ENCODE assay signal across 24 cellular contexts in genomic region chr7:90775383-90775965, GRCh38.
"Had no signal": no experiment of that assay in that cellular context is flagged by ENCODE, and none has a peak within 500 bp of the region (broad histone marks: within the 10 kb centered on the region; RNA-seq: fewer than 3 reads in every experiment).

No MANE protein-coding gene starts in this region.

- H3K4me3 Mint-ChIP-seq: activated CD4-positive, alpha-beta T cell treated with anti-CD3 and anti-CD28 coated beads, Interleukin-2, amount 10 ng/mL, durations not matched to agents 24 days and 14 days; activated CD8-positive, alpha-beta memory T cell treated with anti-CD3 and anti-CD28 coated beads, Interleukin-2, amount 10 ng/mL, durations not matched to agents 7 days and 5 days; activated naive CD4-positive, alpha-beta T cell treated with anti-CD3 and anti-CD28 coated beads, Interleukin-2, amount 10 ng/mL, durations not matched to agents 7 days and 5 days; activated naive CD8-positive, alpha-beta T cell treated with anti-CD3 and anti-CD28 coated beads, Interleukin-2, amount 10 ng/mL, durations not matched to agents 7 days and 5 days; activated T-cell treated with anti-CD3 and anti-CD28 coated beads, Interleukin-2, amount 50 U/mL, for 72 hours; T-helper 17 cell; WTC11 had no signal

- H3K4me1 Mint-ChIP-seq: activated CD4-positive, alpha-beta T cell treated with anti-CD3 and anti-CD28 coated beads, Interleukin-2, amount 10 ng/mL, durations not matched to agents 24 days and 14 days; activated CD8-positive, alpha-beta memory T cell treated with anti-CD3 and anti-CD28 coated beads, Interleukin-2, amount 10 ng/mL, durations not matched to agents 7 days and 5 days; activated naive CD4-positive, alpha-beta T cell treated with anti-CD3 and anti-CD28 coated beads, Interleukin-2, amount 10 ng/mL, durations not matched to agents 7 days and 5 days; activated naive CD8-positive, alpha-beta T cell treated with anti-CD3 and anti-CD28 coated beads, Interleukin-2, amount 10 ng/mL, durations not matched to agents 7 days and 5 days; T-helper 17 cell; WTC11 had no signal

- H3K9me3 Mint-ChIP-seq: activated T-helper 2 cell treated with anti-CD3 and anti-CD28 coated beads, Interferon-gamma antibody, Interleukin-2, Interleukin-4, amounts not matched to agents 10 μg/mL and 5 μg/mL and 100 μg/mL, durations not matched to agents 14 hours and 24 hours and 36 hours had no signal

- H3K27me3 Mint-ChIP-seq: activated CD4-positive, alpha-beta T cell treated with anti-CD3 and anti-CD28 coated beads, Interleukin-2, amount 10 ng/mL, durations not matched to agents 24 days and 14 days; activated CD8-positive, alpha-beta memory T cell treated with anti-CD3 and anti-CD28 coated beads, Interleukin-2, amount 10 ng/mL, durations not matched to agents 7 days and 5 days; activated naive CD4-positive, alpha-beta T cell treated with anti-CD3 and anti-CD28 coated beads, Interleukin-2, amount 10 ng/mL, durations not matched to agents 7 days and 5 days; activated naive CD8-positive, alpha-beta T cell treated with anti-CD3 and anti-CD28 coated beads, Interleukin-2, amount 10 ng/mL, durations not matched to agents 7 days and 5 days; T-helper 17 cell had no signal

- H3K27me3 ChIP-seq: adrenal gland, MG63, SJSA1 had no signal

- H3K36me3 ChIP-seq: adrenal gland, MG63, SJSA1 had no signal

- H3K36me3 Mint-ChIP-seq: activated CD8-positive, alpha-beta memory T cell treated with anti-CD3 and anti-CD28 coated beads, Interleukin-2, amount 10 ng/mL, durations not matched to agents 7 days and 5 days; activated naive CD4-positive, alpha-beta T cell treated with anti-CD3 and anti-CD28 coated beads, Interleukin-2, amount 10 ng/mL, durations not matched to agents 7 days and 5 days; activated naive CD8-positive, alpha-beta T cell treated with anti-CD3 and anti-CD28 coated beads, Interleukin-2, amount 10 ng/mL, durations not matched to agents 7 days and 5 days had no signal

- ATAC-seq: activated CD8-positive, alpha-beta memory T cell treated with anti-CD3 and anti-CD28 coated beads, Interleukin-2, amount 10 ng/mL, durations not matched to agents 7 days and 5 days; activated T-cell treated with anti-CD3 and anti-CD28 coated beads, Interleukin-2, amount 50 U/mL, for 72 hours; PC-3; T-helper 17 cell; WTC11 had no signal

- H3K9me3 ChIP-seq: adrenal gland, MG63, SJSA1 had no signal

- DNase-seq: activated CD4-positive, alpha-beta T cell treated with anti-CD3 and anti-CD28 coated beads, Interleukin-2, amount 10 ng/mL, durations not matched to agents 24 days and 14 days; activated CD4-positive, alpha-beta T cell treated with anti-CD3 and anti-CD28 coated beads, Interleukin-2, amount 50 U/mL, for 48 hours; activated CD4-positive, CD25-positive, alpha-beta regulatory T cell treated with anti-CD3 and anti-CD28 coated beads, Interleukin-2, amount 50 U/mL, for 72 hours; activated CD8-positive, alpha-beta memory T cell treated with anti-CD3 and anti-CD28 coated beads, Interleukin-2, amount 10 ng/mL, durations not matched to agents 7 days and 5 days; activated gamma-delta T cell treated with Interleukin-2 at 50 U/mL for 16 hours; activated naive CD4-positive, alpha-beta T cell treated with anti-CD3 and anti-CD28 coated beads, Interleukin-2, amount 10 ng/mL, durations not matched to agents 7 days and 5 days; activated naive CD8-positive, alpha-beta T cell treated with anti-CD3 and anti-CD28 coated beads, Interleukin-2, amount 10 ng/mL, durations not matched to agents 7 days and 5 days; activated T-cell treated with anti-CD3 and anti-CD28 coated beads, Interleukin-2, amount 50 U/mL, for 72 hours; adrenal gland; anterior cingulate cortex; MG63; NCI-H1105; NCI-H1436; NCI-H187; NCI-H2081; NCI-H510A treated with DMSO at 0.1 percent for 48 hours; NCI-H69; PC-3; SHP77; T-helper 17 cell; T-helper 9 cell had no signal

- H3K27ac ChIP-seq: adrenal gland, SJSA1 had no signal

- H3K4me1 ChIP-seq: adrenal gland, SJSA1 had no signal

- H3K27ac Mint-ChIP-seq: activated CD4-positive, alpha-beta T cell treated with anti-CD3 and anti-CD28 coated beads, Interleukin-2, amount 10 ng/mL, durations not matched to agents 24 days and 14 days; activated CD8-positive, alpha-beta memory T cell treated with anti-CD3 and anti-CD28 coated beads, Interleukin-2, amount 10 ng/mL, durations not matched to agents 7 days and 5 days; activated naive CD4-positive, alpha-beta T cell treated with anti-CD3 and anti-CD28 coated beads, Interleukin-2, amount 10 ng/mL, durations not matched to agents 7 days and 5 days; activated naive CD8-positive, alpha-beta T cell treated with anti-CD3 and anti-CD28 coated beads, Interleukin-2, amount 10 ng/mL, durations not matched to agents 7 days and 5 days; activated T-cell treated with anti-CD3 and anti-CD28 coated beads, Interleukin-2, amount 50 U/mL, for 72 hours; activated T-helper 2 cell treated with anti-CD3 and anti-CD28 coated beads, Interferon-gamma antibody, Interleukin-2, Interleukin-4, amounts not matched to agents 10 μg/mL and 5 μg/mL and 100 μg/mL, durations not matched to agents 14 hours and 24 hours and 36 hours; T-helper 17 cell; WTC11 had no signal

- H3K4me3 ChIP-seq: adrenal gland, MG63, SJSA1 had no signal
